In the genomic region with DNA sequence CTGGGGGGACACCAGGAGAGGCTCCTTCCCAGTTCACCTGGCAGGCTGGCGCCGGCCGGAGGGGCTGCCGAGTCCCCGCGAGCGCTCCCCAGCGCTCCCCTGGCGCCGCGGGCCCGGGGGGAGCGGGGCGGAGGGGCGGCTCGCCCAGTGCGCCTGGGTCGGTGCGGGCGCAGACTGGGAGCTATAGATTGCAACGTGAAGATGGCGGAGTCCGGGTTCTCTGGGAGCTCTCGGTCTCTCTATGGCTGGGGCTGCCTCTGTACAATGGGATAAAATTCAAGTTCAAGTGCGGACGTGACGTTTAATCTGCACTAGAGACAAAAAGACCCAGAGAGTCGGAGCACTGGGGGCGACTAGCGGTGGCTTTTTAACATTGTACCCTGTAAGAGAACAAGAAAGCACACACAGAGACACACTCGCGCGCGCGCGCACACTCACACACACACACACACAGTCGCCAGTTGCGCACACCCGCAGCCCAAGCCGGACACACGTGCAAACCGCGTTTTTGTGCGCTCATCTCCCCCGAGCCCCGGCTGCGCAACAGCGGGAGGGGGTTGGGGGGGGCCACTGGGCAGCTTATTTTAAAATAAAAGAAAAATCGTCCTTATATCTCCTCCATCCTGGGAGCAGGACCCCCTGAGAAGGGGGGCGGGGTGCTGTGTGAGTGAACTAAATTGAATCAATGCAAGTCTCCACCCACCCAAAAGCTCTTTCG, we compare ENCODE assay signal across 8 cellular contexts. TPM values are rescaled to one million over a fixed set of nuclear protein-coding genes. Genes with fewer than 3 reads are reported as not detected.
DNase-seq lines count a peak whose midpoint lies in the region; ATAC-seq, FAIRE-seq and TF ChIP-seq lines count a peak whose summit lies in the region.

BCL11B (minus strand) TSS at position 247 of the 718 bp plus-strand sequence. CDS start 979 bp downstream, outside the sequence.

- no peak for TF ChIP-seq EP300 in Ishikawa (IDR thresholded peaks at IDR 0.05; ENCODE audit: borderline replicate concordance)

- H3K27ac ChIP-seq in temporal lobe (ENCODE audit: low read depth, low read length): no peak within 1 kb of the TSS

- TF ChIP-seq RAD21 in Ishikawa (IDR thresholded peaks at IDR 0.05; ENCODE audit: low read depth): 0 out of 2 replicates have a peak, but pooled peaks have one; percentile 14

- DNase-seq in DMS 273 (lab: John Stamatoyannopoulos, UW; ENCODE audit: unreplicated experiment): peak; percentile 97
- DNase-seq in RCC 7860 (ENCODE audit: low spot score): peak; percentile 7
- DNase-seq in activated T-helper 1 cell treated with Interleukin-2 at 50 U/mL for 16 hours (ENCODE audit: low read depth): peak; percentile 77
- peak; percentile 79 for DNase-seq in fibroblast of peridontal ligament (ENCODE audit: extremely low read depth)
- peak; percentile 47 for DNase-seq in non-pigmented ciliary epithelial cell (ENCODE audit: low read depth)

- ATAC-seq in GM21528 (IDR thresholded peaks at IDR 0.05; ENCODE audit: low FRiP score, unreplicated experiment): peak; percentile 88

- no peak for FAIRE-seq in RCC 7860 (lab: Jason Lieb, UNC)

TF ChIP-seq in Ishikawa, 13 proteins besides CTCF, POLR2A, EP300 and RAD21:
- TF ChIP-seq CEBPB (IDR thresholded peaks at IDR 0.05) (no peak), REST (IDR thresholded peaks at IDR 0.05; ENCODE audit: low read depth) (no peak), TCF12 (IDR thresholded peaks at IDR 0.05; ENCODE audit: low read depth) (no peak), CREB1 (IDR thresholded peaks at IDR 0.05; ENCODE audit: low read depth) (no peak)

RNA-seq across cellular contexts. Expression of gene BCL11B, which starts in this region (rescaled TPM):
- 35.4 TPM for total RNA-seq in temporal lobe

Comparison
In these comparisons a context has a peak if more than half of its experiments do, and no peak if none do; other contexts are left out.
1. DNase-seq: peak in every context shown above with its lines; median percentile 97 in DMS 273; 79 in fibroblast of peridontal ligament; 77 in activated T-helper 1 cell treated with Interleukin-2 at 50 U/mL for 16 hours; 47 in non-pigmented ciliary epithelial cell; 7 in RCC 7860.